ENCODE assay signal across 11 cellular contexts in genomic region chr4:66575024-66575696, GRCh38.
DNase-seq lines count a peak whose midpoint lies in the region; ATAC-seq and TF ChIP-seq lines count a peak whose summit lies in the region.
"Had no signal": no experiment of that assay in that cellular context is flagged by ENCODE, and none has a peak within 500 bp of the region (broad histone marks: within the 10 kb centered on the region; RNA-seq: fewer than 3 reads in every experiment).

No MANE protein-coding gene starts in this region.

- no TSS peak for BruUV-seq in PC-9 (replicated peaks; lab: Mats Ljungman, UMichigan)

- no peaks in the 10 kb centered on the region for H3K9me3 ChIP-seq in PC-9 (ENCODE audit: insufficient read depth, low read depth)
- H3K9me3 ChIP-seq in prostate gland, result no peaks in the 10 kb centered on the region

- H3K27ac ChIP-seq in PC-9 (no peak overlapping the region), epithelial cell of prostate (peak overlapping the region; percentile 30), prostate gland (no peak overlapping the region)

- H3K4me3 ChIP-seq in PC-9, result no peak overlapping the region
- H3K4me3 ChIP-seq in prostate gland, result no peak overlapping the region

- H3K4me1 ChIP-seq in PC-9 (replicated peaks; ENCODE audit: insufficient read depth), result no peaks in the 10 kb centered on the region
- no peaks in the 10 kb centered on the region for H3K4me1 ChIP-seq in prostate gland (replicated peaks)

- H3K4me2 ChIP-seq in PC-9, result peak overlapping the region; percentile 42; the same call in 1 of the 2 replicates

- CTCF ChIA-PET in PC-9 (lab: Charles Lee), result no interaction called here

- H3K79me2 ChIP-seq in PC-9 (ENCODE audit: low read depth), result no peaks in the 10 kb centered on the region

- no peaks in the 10 kb centered on the region for H3F3A ChIP-seq in PC-9 (ENCODE audit: insufficient read depth, low read depth)

- DNase-seq in EL, result peak; percentile 86
- DNase-seq in PC-9, result peak; percentile 64 to 79
- peak; percentile 50 for DNase-seq in epithelial cell of prostate (ENCODE audit: low read depth, low spot score)
- peak; percentile 40 for DNase-seq in prostate gland (ENCODE audit: low spot score)
- DNase-seq in posterior cingulate gyrus, result no peak
- no peak for DNase-seq in OCI-M1 (lab: John Stamatoyannopoulos, UW)
- no peak for DNase-seq in NCI-H187 treated with DMSO at 0.1 percent for 48 hours (lab: John Stamatoyannopoulos, UW)
- DNase-seq: activated T-cell treated with anti-CD3 and anti-CD28 coated beads, Interleukin-2, amount 50 U/mL, for 24 hours; NCI-H2227 treated with DMSO at 0.1 percent for 48 hours; stimulated activated CD8-positive, alpha-beta memory T cell treated with anti-CD3 and anti-CD28 coated beads, Interleukin-4, amount 100 ng/mL, for 48 hours had no signal

- no peak for ATAC-seq in GM18870 (IDR thresholded peaks at IDR 0.05; ENCODE audit: unreplicated experiment)

- H3K36me3 ChIP-seq in PC-9 (ENCODE audit: low read depth) (no peaks in the 10 kb centered on the region), prostate gland (no peaks in the 10 kb centered on the region)

- TF ChIP-seq CTCF in PC-9 (conservative IDR thresholded peaks at IDR 0.05) (no peak), prostate gland (IDR thresholded peaks at IDR 0.05) (no peak)

- no peak overlapping the region for H2AFZ ChIP-seq in PC-9

- no peaks in the 10 kb centered on the region for H3K9me2 ChIP-seq in PC-9 (ENCODE audit: insufficient read depth)

- POLR2A ChIA-PET in PC-9 (lab: Charles Lee; ENCODE audit: unreplicated experiment), result interaction anchor here (0.5 kb wide), 1 partner anchor 10 kb away, joined by 3 read pairs; no protein-coding TSS in a partner anchor

- H3K27me3 ChIP-seq in PC-9 (ENCODE audit: insufficient read depth, low read depth), result no peaks in the 10 kb centered on the region
- no peaks in the 10 kb centered on the region for H3K27me3 ChIP-seq in prostate gland (replicated peaks; ENCODE audit: insufficient read depth)

- H4K20me1 ChIP-seq in PC-9 (ENCODE audit: insufficient read depth), result no peaks in the 10 kb centered on the region

- TF ChIP-seq POLR2A in prostate gland (IDR thresholded peaks at IDR 0.05), result no peak

- 39% methylated on average over 11 of the region's 11 CpGs for WGBS in prostate gland

- intact Hi-C loops in PC-9 (cut with micrococcal nuclease; ENCODE audit: unreplicated experiment), result no loop called here
- intact Hi-C loops in prostate gland (cut with DNase I), result no loop called here
- intact Hi-C loops in posterior cingulate gyrus (cut with DNase I), result no loop called here

Comparison
In these comparisons a context has a peak if more than half of its experiments do, and no peak if none do; other contexts are left out.
1. DNase-seq: peak in EL (single experiment), PC-9 (2 of 2), epithelial cell of prostate (single experiment) and prostate gland (single experiment); none in posterior cingulate gyrus (0 of 10), OCI-M1 (single experiment) and NCI-H187 treated with DMSO at 0.1 percent for 48 hours (single experiment).